ENCODE assay signal across 14 cellular contexts in genomic region chr3:98786364-98786930, GRCh38. TPM values are rescaled to one million over a fixed set of nuclear protein-coding genes. Genes with fewer than 3 reads are reported as not detected.
A peak's percentile ranks its signal among the peaks of the same experiment; 100 is the strongest.
DNase-seq lines count a peak whose midpoint lies in the region; ATAC-seq and TF ChIP-seq lines count a peak whose summit lies in the region.
"Had no signal": no experiment of that assay in that cellular context is flagged by ENCODE, and none has a peak within 500 bp of the region (broad histone marks: within the 10 kb centered on the region; RNA-seq: fewer than 3 reads in every experiment).

No MANE protein-coding gene starts in this region.

- intact Hi-C loops in heart left ventricle (cut with DNase I) (loop anchor here in 3 of 10 donors (5.0 kb wide), 2 partner anchors 54 to 94 kb away; no protein-coding TSS in a partner anchor), upper lobe of right lung (cut with DNase I) (no loop called here)

- no peaks in the 10 kb centered on the region for H3K9me3 ChIP-seq in heart left ventricle
- H3K9me3 ChIP-seq in right atrium auricular region = no peaks in the 10 kb centered on the region
- H3K9me3 ChIP-seq in upper lobe of right lung = no peaks in the 10 kb centered on the region
- H3K9me3 ChIP-seq: uterus had no signal

- H3K36me3 ChIP-seq in heart left ventricle = peaks cover 0 to 76% (median 20%) of the 10 kb centered on the region in 9 donors
- H3K36me3 ChIP-seq in right atrium auricular region = no peaks in the 10 kb centered on the region
- no peaks in the 10 kb centered on the region for H3K36me3 ChIP-seq in upper lobe of right lung
- H3K36me3 ChIP-seq: uterus had no signal

- peaks cover 0 to 55% (median 45%) of the 10 kb centered on the region in 12 donors for H3K4me1 ChIP-seq in heart left ventricle
- H3K4me1 ChIP-seq in right atrium auricular region = peaks cover 0 to 40% of the 10 kb centered on the region in 2 donors
- peaks cover 16% of the 10 kb centered on the region for H3K4me1 ChIP-seq in upper lobe of right lung
- H3K4me1 ChIP-seq: uterus had no signal

- H3K4me3 ChIP-seq in heart left ventricle = no peak overlapping the region
- H3K4me3 ChIP-seq in right atrium auricular region = no peak overlapping the region
- H3K4me3 ChIP-seq in upper lobe of right lung = no peak overlapping the region
- H3K4me3 ChIP-seq: uterus had no signal

- TF ChIP-seq POLR2A in heart left ventricle (IDR thresholded peaks at IDR 0.05) = no peak

- H3K27me3 ChIP-seq in heart left ventricle = no peaks in the 10 kb centered on the region
- H3K27me3 ChIP-seq in right atrium auricular region = no peaks in the 10 kb centered on the region
- H3K27me3 ChIP-seq in upper lobe of right lung = no peaks in the 10 kb centered on the region
- H3K27me3 ChIP-seq: uterus had no signal

- peak overlapping the region in 11 of 12 donors; percentile 27 to 79 (median 53) for H3K27ac ChIP-seq in heart left ventricle
- peak overlapping the region in 1 of 2 donors; percentile 56 for H3K27ac ChIP-seq in right atrium auricular region
- H3K27ac ChIP-seq in upper lobe of right lung = no peak overlapping the region

- 65 to 72% (median 67%) methylated on average over 4 of the region's 4 CpGs for WGBS in heart left ventricle, 4 donors

- DNase-seq in heart left ventricle = no peak
- DNase-seq in right atrium auricular region (ENCODE audit: low spot score) = no peak
- DNase-seq in SKM-1 treated with dmso at 0.1 percent for 144 hours (lab: John Stamatoyannopoulos, UW; ENCODE audit: unreplicated experiment) = peak; percentile 84
- peak; percentile 67 for DNase-seq in iris pigment epithelial cell (ENCODE audit: low read depth)
- no peak for DNase-seq in upper lobe of right lung
- DNase-seq in activated CD4-positive, alpha-beta T cell treated with anti-CD3 and anti-CD28 coated beads, Interleukin-2, amount 50 U/mL, for 1 hour = no peak
- DNase-seq: NCI-H345; nucleus accumbens; RPMI8226; stimulated activated CD8-positive, alpha-beta memory T cell treated with anti-CD3 and anti-CD28 coated beads, Interleukin-4, amount 100 ng/mL, for 48 hours; uterus had no signal

- peak in 3 of 4 donors; percentile 7 to 21 (median 13) for ATAC-seq in heart left ventricle
- peak; percentile 54 for ATAC-seq in upper lobe of right lung
- ATAC-seq in HG03196 (IDR thresholded peaks at IDR 0.05; ENCODE audit: unreplicated experiment) = no peak
- ATAC-seq in GM19351 (IDR thresholded peaks at IDR 0.05; ENCODE audit: unreplicated experiment) = no peak

- TF ChIP-seq CTCF in heart left ventricle (IDR thresholded peaks at IDR 0.05) = no peak
- no peak for TF ChIP-seq CTCF in right atrium auricular region (IDR thresholded peaks at IDR 0.05)
- no peak for TF ChIP-seq CTCF in upper lobe of right lung (IDR thresholded peaks at IDR 0.05)

RNA-seq across cellular contexts. Expression of gene ST3GAL6, which starts 23.3 kb away (rescaled TPM):
- total RNA-seq in heart left ventricle (10 to 100 TPM; 35.3 to 91.1 (median 64.5) TPM), right atrium auricular region (10 to 100 TPM; 25.9 to 27.2 TPM), upper lobe of right lung (29.4 TPM)
- 10 to 100 TPM; 37.3 to 95.9 TPM for polyA plus RNA-seq in heart left ventricle
- total RNA-seq: activated CD8-positive, alpha-beta memory T cell treated with anti-CD3 and anti-CD28 coated beads for 36 hours had no signal

Comparison
In these comparisons a context has a peak if more than half of its experiments do, and no peak if none do; other contexts are left out.
1. ATAC-seq: peak in heart left ventricle (3 of 4) and upper lobe of right lung (single experiment); none in HG03196 (single experiment) and GM19351 (single experiment).
2. DNase-seq: peak in SKM-1 treated with dmso at 0.1 percent for 144 hours (single experiment) and iris pigment epithelial cell (single experiment); none in heart left ventricle (0 of 5), right atrium auricular region (single experiment), upper lobe of right lung (single experiment) and activated CD4-positive, alpha-beta T cell treated with anti-CD3 and anti-CD28 coated beads, Interleukin-2, amount 50 U/mL, for 1 hour (single experiment).